In the genomic region with DNA sequence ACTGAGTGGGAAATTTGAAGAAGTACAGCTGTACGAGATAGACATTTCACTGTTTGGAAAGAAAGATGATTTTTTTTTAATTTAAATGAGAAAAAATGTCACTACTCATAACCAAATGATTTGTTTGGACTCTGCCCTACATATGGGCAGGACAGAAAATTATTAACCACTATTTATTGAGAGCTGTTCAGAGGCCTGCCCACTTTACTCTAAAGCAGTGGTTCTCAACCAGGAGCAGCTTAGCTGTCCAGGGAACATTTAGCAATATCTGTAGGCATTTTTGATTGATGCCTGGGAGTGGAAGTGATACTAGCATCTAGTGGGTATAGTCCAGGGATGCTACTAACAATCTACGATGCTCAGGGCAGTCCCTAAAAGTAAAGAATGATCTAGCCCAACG, we compare ENCODE assay signal across 2 cellular contexts.
TF ChIP-seq lines count a peak whose summit lies in the region.

No MANE protein-coding gene starts in this region.

TF ChIP-seq in WTC11, 78 proteins besides CTCF, POLR2A, EP300 and RAD21:
- TF ChIP-seq, protein P1, sequence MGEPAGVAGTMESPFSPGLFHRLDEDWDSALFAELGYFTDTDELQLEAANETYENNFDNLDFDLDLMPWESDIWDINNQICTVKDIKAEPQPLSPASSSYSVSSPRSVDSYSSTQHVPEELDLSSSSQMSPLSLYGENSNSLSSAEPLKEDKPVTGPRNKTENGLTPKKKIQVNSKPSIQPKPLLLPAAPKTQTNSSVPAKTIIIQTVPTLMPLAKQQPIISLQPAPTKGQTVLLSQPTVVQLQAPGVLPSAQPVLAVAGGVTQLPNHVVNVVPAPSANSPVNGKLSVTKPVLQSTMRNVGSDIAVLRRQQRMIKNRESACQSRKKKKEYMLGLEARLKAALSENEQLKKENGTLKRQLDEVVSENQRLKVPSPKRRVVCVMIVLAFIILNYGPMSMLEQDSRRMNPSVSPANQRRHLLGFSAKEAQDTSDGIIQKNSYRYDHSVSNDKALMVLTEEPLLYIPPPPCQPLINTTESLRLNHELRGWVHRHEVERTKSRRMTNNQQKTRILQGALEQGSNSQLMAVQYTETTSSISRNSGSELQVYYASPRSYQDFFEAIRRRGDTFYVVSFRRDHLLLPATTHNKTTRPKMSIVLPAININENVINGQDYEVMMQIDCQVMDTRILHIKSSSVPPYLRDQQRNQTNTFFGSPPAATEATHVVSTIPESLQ (CRISPR knock-in tag; IDR thresholded peaks at IDR 0.05), result no peak
- no peak for TF ChIP-seq ZNF423 (CRISPR knock-in tag; IDR thresholded peaks at IDR 0.05)
- TF ChIP-seq ZNF416 (CRISPR knock-in tag; IDR thresholded peaks at IDR 0.05), result no peak
- TF ChIP-seq ZNF232 (CRISPR knock-in tag; IDR thresholded peaks at IDR 0.05), result no peak
- TF ChIP-seq, protein P2, sequence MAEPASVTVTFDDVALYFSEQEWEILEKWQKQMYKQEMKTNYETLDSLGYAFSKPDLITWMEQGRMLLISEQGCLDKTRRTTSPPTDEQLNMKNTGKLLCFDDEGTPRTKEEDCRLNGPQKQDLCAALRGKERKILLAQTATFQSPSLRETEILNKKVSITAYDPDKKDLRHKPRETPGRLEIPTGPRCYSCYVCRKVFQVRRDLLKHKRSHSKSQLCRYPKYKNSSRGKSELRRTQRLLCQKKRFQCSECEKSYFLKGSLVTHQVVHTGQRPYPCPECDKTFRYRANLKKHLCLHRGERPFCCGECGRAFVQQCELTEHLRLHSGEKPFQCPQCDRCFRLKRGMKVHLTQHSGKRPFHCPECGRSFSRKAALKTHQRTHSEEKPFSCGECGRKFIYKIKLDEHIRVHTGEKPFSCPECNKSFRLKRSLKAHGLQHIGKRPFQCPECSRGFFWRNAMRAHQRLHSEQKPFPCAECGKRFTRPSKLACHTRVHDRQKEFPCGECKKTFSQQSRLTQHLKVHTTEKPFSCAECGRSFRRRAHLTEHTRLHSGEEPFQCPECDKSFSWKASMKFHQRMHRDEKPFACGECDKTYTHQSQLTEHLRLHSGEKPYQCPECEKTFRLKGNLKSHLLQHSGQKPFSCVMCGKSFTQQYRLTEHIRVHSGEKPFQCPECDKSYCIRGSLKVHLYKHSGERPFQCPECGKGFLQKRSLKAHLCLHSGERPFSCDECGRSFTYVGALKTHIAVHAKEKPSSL (CRISPR knock-in tag; conservative IDR thresholded peaks at IDR 0.05), result no peak
- TF ChIP-seq FOXP1 (CRISPR knock-in tag; IDR thresholded peaks at IDR 0.05; ENCODE audit: borderline replicate concordance), result no peak
- TF ChIP-seq, protein P3, sequence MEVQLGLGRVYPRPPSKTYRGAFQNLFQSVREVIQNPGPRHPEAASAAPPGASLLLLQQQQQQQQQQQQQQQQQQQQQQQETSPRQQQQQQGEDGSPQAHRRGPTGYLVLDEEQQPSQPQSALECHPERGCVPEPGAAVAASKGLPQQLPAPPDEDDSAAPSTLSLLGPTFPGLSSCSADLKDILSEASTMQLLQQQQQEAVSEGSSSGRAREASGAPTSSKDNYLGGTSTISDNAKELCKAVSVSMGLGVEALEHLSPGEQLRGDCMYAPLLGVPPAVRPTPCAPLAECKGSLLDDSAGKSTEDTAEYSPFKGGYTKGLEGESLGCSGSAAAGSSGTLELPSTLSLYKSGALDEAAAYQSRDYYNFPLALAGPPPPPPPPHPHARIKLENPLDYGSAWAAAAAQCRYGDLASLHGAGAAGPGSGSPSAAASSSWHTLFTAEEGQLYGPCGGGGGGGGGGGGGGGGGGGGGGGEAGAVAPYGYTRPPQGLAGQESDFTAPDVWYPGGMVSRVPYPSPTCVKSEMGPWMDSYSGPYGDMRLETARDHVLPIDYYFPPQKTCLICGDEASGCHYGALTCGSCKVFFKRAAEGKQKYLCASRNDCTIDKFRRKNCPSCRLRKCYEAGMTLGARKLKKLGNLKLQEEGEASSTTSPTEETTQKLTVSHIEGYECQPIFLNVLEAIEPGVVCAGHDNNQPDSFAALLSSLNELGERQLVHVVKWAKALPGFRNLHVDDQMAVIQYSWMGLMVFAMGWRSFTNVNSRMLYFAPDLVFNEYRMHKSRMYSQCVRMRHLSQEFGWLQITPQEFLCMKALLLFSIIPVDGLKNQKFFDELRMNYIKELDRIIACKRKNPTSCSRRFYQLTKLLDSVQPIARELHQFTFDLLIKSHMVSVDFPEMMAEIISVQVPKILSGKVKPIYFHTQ (CRISPR knock-in tag; IDR thresholded peaks at IDR 0.05), result no peak
- TF ChIP-seq SOX15 (CRISPR knock-in tag; IDR thresholded peaks at IDR 0.05), result no peak
- TF ChIP-seq, protein P4, sequence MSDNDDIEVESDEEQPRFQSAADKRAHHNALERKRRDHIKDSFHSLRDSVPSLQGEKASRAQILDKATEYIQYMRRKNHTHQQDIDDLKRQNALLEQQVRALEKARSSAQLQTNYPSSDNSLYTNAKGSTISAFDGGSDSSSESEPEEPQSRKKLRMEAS (CRISPR knock-in tag; IDR thresholded peaks at IDR 0.05), result no peak
- TF ChIP-seq, protein P5, sequence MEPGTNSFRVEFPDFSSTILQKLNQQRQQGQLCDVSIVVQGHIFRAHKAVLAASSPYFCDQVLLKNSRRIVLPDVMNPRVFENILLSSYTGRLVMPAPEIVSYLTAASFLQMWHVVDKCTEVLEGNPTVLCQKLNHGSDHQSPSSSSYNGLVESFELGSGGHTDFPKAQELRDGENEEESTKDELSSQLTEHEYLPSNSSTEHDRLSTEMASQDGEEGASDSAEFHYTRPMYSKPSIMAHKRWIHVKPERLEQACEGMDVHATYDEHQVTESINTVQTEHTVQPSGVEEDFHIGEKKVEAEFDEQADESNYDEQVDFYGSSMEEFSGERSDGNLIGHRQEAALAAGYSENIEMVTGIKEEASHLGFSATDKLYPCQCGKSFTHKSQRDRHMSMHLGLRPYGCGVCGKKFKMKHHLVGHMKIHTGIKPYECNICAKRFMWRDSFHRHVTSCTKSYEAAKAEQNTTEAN (CRISPR knock-in tag; IDR thresholded peaks at IDR 0.05), result no peak
- TF ChIP-seq JAZF1 (CRISPR knock-in tag; IDR thresholded peaks at IDR 0.05), result no peak
- TF ChIP-seq, protein P6, sequence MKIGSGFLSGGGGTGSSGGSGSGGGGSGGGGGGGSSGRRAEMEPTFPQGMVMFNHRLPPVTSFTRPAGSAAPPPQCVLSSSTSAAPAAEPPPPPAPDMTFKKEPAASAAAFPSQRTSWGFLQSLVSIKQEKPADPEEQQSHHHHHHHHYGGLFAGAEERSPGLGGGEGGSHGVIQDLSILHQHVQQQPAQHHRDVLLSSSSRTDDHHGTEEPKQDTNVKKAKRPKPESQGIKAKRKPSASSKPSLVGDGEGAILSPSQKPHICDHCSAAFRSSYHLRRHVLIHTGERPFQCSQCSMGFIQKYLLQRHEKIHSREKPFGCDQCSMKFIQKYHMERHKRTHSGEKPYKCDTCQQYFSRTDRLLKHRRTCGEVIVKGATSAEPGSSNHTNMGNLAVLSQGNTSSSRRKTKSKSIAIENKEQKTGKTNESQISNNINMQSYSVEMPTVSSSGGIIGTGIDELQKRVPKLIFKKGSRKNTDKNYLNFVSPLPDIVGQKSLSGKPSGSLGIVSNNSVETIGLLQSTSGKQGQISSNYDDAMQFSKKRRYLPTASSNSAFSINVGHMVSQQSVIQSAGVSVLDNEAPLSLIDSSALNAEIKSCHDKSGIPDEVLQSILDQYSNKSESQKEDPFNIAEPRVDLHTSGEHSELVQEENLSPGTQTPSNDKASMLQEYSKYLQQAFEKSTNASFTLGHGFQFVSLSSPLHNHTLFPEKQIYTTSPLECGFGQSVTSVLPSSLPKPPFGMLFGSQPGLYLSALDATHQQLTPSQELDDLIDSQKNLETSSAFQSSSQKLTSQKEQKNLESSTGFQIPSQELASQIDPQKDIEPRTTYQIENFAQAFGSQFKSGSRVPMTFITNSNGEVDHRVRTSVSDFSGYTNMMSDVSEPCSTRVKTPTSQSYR (CRISPR knock-in tag; IDR thresholded peaks at IDR 0.05), result no peak

TF ChIP-seq in HepG2, 621 proteins besides CTCF, POLR2A, EP300 and RAD21:
- TF ChIP-seq, protein P7, sequence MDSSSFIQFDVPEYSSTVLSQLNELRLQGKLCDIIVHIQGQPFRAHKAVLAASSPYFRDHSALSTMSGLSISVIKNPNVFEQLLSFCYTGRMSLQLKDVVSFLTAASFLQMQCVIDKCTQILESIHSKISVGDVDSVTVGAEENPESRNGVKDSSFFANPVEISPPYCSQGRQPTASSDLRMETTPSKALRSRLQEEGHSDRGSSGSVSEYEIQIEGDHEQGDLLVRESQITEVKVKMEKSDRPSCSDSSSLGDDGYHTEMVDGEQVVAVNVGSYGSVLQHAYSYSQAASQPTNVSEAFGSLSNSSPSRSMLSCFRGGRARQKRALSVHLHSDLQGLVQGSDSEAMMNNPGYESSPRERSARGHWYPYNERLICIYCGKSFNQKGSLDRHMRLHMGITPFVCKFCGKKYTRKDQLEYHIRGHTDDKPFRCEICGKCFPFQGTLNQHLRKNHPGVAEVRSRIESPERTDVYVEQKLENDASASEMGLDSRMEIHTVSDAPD (CRISPR knock-in tag; IDR thresholded peaks at IDR 0.05), result no peak
- TF ChIP-seq ELF4 (CRISPR knock-in tag; IDR thresholded peaks at IDR 0.05; ENCODE audit: borderline replicate concordance), result no peak
- TF ChIP-seq GFI1 (CRISPR knock-in tag; IDR thresholded peaks at IDR 0.05; ENCODE audit: borderline replicate concordance), result no peak
- no peak for TF ChIP-seq ZNF678 (CRISPR knock-in tag; IDR thresholded peaks at IDR 0.05)
- no peak for TF ChIP-seq ZNF776 (CRISPR knock-in tag; IDR thresholded peaks at IDR 0.05)
- TF ChIP-seq, protein P8, sequence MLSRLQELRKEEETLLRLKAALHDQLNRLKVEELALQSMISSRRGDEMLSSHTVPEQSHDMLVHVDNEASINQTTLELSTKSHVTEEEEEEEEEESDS (CRISPR knock-in tag; IDR thresholded peaks at IDR 0.05; ENCODE audit: borderline replicate concordance), result no peak
- TF ChIP-seq, protein P9, sequence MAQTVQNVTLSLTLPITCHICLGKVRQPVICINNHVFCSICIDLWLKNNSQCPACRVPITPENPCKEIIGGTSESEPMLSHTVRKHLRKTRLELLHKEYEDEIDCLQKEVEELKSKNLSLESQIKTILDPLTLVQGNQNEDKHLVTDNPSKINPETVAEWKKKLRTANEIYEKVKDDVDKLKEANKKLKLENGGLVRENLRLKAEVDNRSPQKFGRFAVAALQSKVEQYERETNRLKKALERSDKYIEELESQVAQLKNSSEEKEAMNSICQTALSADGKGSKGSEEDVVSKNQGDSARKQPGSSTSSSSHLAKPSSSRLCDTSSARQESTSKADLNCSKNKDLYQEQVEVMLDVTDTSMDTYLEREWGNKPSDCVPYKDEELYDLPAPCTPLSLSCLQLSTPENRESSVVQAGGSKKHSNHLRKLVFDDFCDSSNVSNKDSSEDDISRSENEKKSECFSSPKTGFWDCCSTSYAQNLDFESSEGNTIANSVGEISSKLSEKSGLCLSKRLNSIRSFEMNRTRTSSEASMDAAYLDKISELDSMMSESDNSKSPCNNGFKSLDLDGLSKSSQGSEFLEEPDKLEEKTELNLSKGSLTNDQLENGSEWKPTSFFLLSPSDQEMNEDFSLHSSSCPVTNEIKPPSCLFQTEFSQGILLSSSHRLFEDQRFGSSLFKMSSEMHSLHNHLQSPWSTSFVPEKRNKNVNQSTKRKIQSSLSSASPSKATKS (CRISPR knock-in tag; IDR thresholded peaks at IDR 0.05), result no peak
- TF ChIP-seq, protein P10, sequence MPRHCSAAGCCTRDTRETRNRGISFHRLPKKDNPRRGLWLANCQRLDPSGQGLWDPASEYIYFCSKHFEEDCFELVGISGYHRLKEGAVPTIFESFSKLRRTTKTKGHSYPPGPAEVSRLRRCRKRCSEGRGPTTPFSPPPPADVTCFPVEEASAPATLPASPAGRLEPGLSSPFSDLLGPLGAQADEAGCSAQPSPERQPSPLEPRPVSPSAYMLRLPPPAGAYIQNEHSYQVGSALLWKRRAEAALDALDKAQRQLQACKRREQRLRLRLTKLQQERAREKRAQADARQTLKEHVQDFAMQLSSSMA (CRISPR knock-in tag; IDR thresholded peaks at IDR 0.05), result no peak
- no peak for TF ChIP-seq SALL2 (CRISPR knock-in tag; IDR thresholded peaks at IDR 0.05)
TF ChIP-seq in HepG2: peak in this region for 0.
